Comparison of ENCODE assay signal across 8 cellular contexts in genomic region chr7:43869018-43869897, GRCh38. TPM values are rescaled to one million over a fixed set of nuclear protein-coding genes. Genes with fewer than 3 reads are reported as not detected.
DNase-seq lines count a peak whose midpoint lies in the region; ATAC-seq and TF ChIP-seq lines count a peak whose summit lies in the region.

MRPS24 (minus strand) TSS chr7:43869517; CDS start chr7:43869495, 22 bp downstream.

- H3K27me3 ChIP-seq in OCI-LY3 (ENCODE audit: low read depth, low read length) = 0 out of 2 replicates have a peak, but pooled peaks cover 3% of the 10 kb centered on the region

- H3K36me3 Mint-ChIP-seq in endothelial cell (ENCODE audit: low read depth, unreplicated experiment) (peaks cover 19% of the 10 kb centered on the region), mesothelial cell of epicardium (peaks cover 15% of the 10 kb centered on the region)

- no peaks in the 10 kb centered on the region for H3K9me3 Mint-ChIP-seq in endothelial cell (ENCODE audit: unreplicated experiment)
- H3K9me3 Mint-ChIP-seq in mesothelial cell of epicardium = no peaks in the 10 kb centered on the region

- peak within 1 kb of the TSS; percentile 86 for H2AFZ ChIP-seq in OCI-LY3 (ENCODE audit: low read depth, low read length)

- DNase-seq in DMS 273 (lab: John Stamatoyannopoulos, UW; ENCODE audit: unreplicated experiment) (peak; percentile 99), HuH-7.5 (ENCODE audit: low spot score) (peak; percentile 92), endothelial cell (ENCODE audit: low spot score) (peak; percentile 95), mesothelial cell of epicardium (ENCODE audit: low spot score in 2 of 2, unreplicated experiment in 2 of 2) (peak; percentile 91)
- DNase-seq in activated CD8-positive, alpha-beta memory T cell treated with anti-CD3 and anti-CD28 coated beads, Interleukin-2, amount 50 U/mL, for 48 hours = peak; percentile 97
- peak; percentile 88 to 89 for DNase-seq in stimulated activated CD8-positive, alpha-beta memory T cell treated with anti-CD3 and anti-CD28 coated beads, Interleukin-15, amount 100 ng/mL, for 4 hours (ENCODE audit: low read depth in 2 of 2)

- H4K20me1 ChIP-seq in OCI-LY3 (ENCODE audit: insufficient read depth, low read length) = no peaks in the 10 kb centered on the region

- H3K79me2 ChIP-seq in OCI-LY3 (ENCODE audit: low read length) = peaks cover 9% of the 10 kb centered on the region

- peaks cover 15% of the 10 kb centered on the region for H3K4me1 ChIP-seq in OCI-LY3 (ENCODE audit: low read length)

- H3K27me3 Mint-ChIP-seq in endothelial cell (ENCODE audit: unreplicated experiment) = peaks cover 3% of the 10 kb centered on the region
- H3K27me3 Mint-ChIP-seq in mesothelial cell of epicardium (ENCODE audit: low read depth) = peaks cover 3% of the 10 kb centered on the region

- peak within 1 kb of the TSS; percentile 100 for H3K4me2 ChIP-seq in OCI-LY3 (ENCODE audit: low read length)

- peaks cover 29% of the 10 kb centered on the region for H3K36me3 ChIP-seq in OCI-LY3 (replicated peaks; ENCODE audit: low read depth, low read length)

- H3K4me1 Mint-ChIP-seq in endothelial cell (ENCODE audit: unreplicated experiment) (peaks cover 14% of the 10 kb centered on the region), mesothelial cell of epicardium (peaks cover 28% of the 10 kb centered on the region)

- H3K9ac ChIP-seq in OCI-LY3 (ENCODE audit: low read length) = peak within 1 kb of the TSS; percentile 72

- ATAC-seq in GM21526 (IDR thresholded peaks at IDR 0.05; ENCODE audit: low FRiP score, unreplicated experiment) = peak; percentile 92

- peak within 1 kb of the TSS; percentile 92 for H3K4me3 ChIP-seq in OCI-LY3 (ENCODE audit: low read length)

- H3K27ac Mint-ChIP-seq in endothelial cell (ENCODE audit: unreplicated experiment) (peak within 1 kb of the TSS; percentile 74), mesothelial cell of epicardium (peak within 1 kb of the TSS; percentile 97)

- H3K9me3 ChIP-seq in OCI-LY3 (ENCODE audit: insufficient read depth, low read length) = no peaks in the 10 kb centered on the region

- H3K27ac ChIP-seq in OCI-LY3 (ENCODE audit: low read length) = peak within 1 kb of the TSS; percentile 39

- TF ChIP-seq CTCF in OCI-LY3 (IDR thresholded peaks at IDR 0.05; ENCODE audit: low read depth, low read length) (no peak), endothelial cell (IDR thresholded peaks at IDR 0.05; ENCODE audit: unreplicated experiment) (no peak), mesothelial cell of epicardium (IDR thresholded peaks at IDR 0.05; ENCODE audit: unreplicated experiment) (no peak)

- peak within 1 kb of the TSS; percentile 91 for H3K4me3 Mint-ChIP-seq in endothelial cell (ENCODE audit: unreplicated experiment)
- peak within 1 kb of the TSS; percentile 78 for H3K4me3 Mint-ChIP-seq in mesothelial cell of epicardium

RNA-seq across cellular contexts. Expression of gene MRPS24, which starts in this region (rescaled TPM):
- 51.8 TPM for total RNA-seq in endothelial cell (ENCODE audit: unreplicated experiment)
- total RNA-seq in mesothelial cell of epicardium = 59.4 to 66.6 TPM (median 65.5 TPM) in 3 replicates

Comparison
In these comparisons a context has a peak if more than half of its experiments do, and no peak if none do; other contexts are left out.
1. Peak in every context shown above with its lines: DNase-seq, ATAC-seq, H3K4me3 ChIP-seq and H3K27ac ChIP-seq.